In the genomic region with DNA sequence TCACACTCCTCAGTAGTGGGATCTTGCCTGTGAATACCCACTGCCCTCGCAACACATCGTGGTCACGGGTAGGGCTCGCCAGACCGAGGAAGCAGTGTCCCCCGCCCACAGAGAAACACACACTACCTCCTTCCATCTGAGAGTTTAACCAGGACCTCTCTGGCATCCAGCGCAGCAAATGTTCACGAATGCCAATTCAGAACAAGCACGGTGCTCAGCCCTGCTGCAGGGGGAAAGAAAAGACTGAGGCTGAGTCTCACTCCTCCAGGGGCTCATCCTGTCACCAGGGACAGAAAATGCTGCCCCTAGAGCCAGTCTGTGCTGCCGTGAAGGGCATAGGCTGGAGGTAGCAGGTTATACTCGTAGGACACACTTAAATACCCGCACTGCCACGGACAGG, we compare ENCODE assay signal across 15 cellular contexts. TPM values are rescaled to one million over a fixed set of nuclear protein-coding genes. Genes with fewer than 3 reads are reported as not detected.
DNase-seq lines count a peak whose midpoint lies in the region; ATAC-seq and TF ChIP-seq lines count a peak whose summit lies in the region.
"Had no signal": no experiment of that assay in that cellular context is flagged by ENCODE, and none has a peak within 500 bp of the region (broad histone marks: within the 10 kb centered on the region; RNA-seq: fewer than 3 reads in every experiment).

No MANE protein-coding gene starts in this region.

- peaks cover 63% of the 10 kb centered on the region for H3K4me1 Mint-ChIP-seq in nephron progenitor cell

- H3K27ac ChIP-seq in ascending aorta, result peak overlapping the region; percentile 92 to 96
- H3K27ac ChIP-seq in gastroesophageal sphincter, result peak overlapping the region in 3 of 4 donors; percentile 14 to 70 (median 32)
- peak overlapping the region; percentile 86 to 100 for H3K27ac ChIP-seq in tibial artery
- H3K27ac ChIP-seq in effector memory CD4-positive, alpha-beta T cell (ENCODE audit: insufficient read depth, low read length, poor library complexity, severe bottlenecking), result no peak overlapping the region
- H3K27ac ChIP-seq: cardiac muscle cell had no signal

- peaks cover 33 to 93% of the 10 kb centered on the region in 2 donors for H3K4me1 ChIP-seq in ascending aorta
- peaks cover 0 to 40% (median 14%) of the 10 kb centered on the region in 3 donors for H3K4me1 ChIP-seq in gastroesophageal sphincter
- peaks cover 0 to 96% (median 70%) of the 10 kb centered on the region in 4 donors for H3K4me1 ChIP-seq in tibial artery
- no peaks in the 10 kb centered on the region for H3K4me1 ChIP-seq in effector memory CD4-positive, alpha-beta T cell (ENCODE audit: control insufficient read depth, insufficient read depth, low read length, poor library complexity, severe bottlenecking)

- DNase-seq in ascending aorta (ENCODE audit: low spot score in 2 of 2) (no peak), nephron progenitor cell (no peak), tibial artery (no peak), NCI-H748 (lab: John Stamatoyannopoulos, UW; ENCODE audit: unreplicated experiment) (no peak), NCI-H446 treated with DMSO at 0.1 percent for 48 hours (lab: John Stamatoyannopoulos, UW) (no peak)
- no peak for DNase-seq in effector memory CD4-positive, alpha-beta T cell
- DNase-seq: activated CD8-positive, alpha-beta T cell treated with anti-CD3 and anti-CD28 coated beads, Interleukin-2, amount 10 ng/mL, durations not matched to agents 7 days and 5 days; COR-L47; hippocampal formation; kidney glomerular epithelial cell; NCI-H526 had no signal

- 82 to 87% methylated on average over 3 to 11 of the region's 13 CpGs for WGBS in gastroesophageal sphincter (ENCODE audit: low coverage in 1 of 2), 2 donors

- H3K9me3 ChIP-seq in ascending aorta (no peaks in the 10 kb centered on the region), gastroesophageal sphincter (no peaks in the 10 kb centered on the region), tibial artery (no peaks in the 10 kb centered on the region)
- H3K9me3 ChIP-seq in effector memory CD4-positive, alpha-beta T cell (ENCODE audit: control insufficient read depth, low read length), result no peaks in the 10 kb centered on the region

- no peak for ATAC-seq in gastroesophageal sphincter
- ATAC-seq: activated CD8-positive, alpha-beta T cell treated with anti-CD3 and anti-CD28 coated beads, Interleukin-2, amount 10 ng/mL, durations not matched to agents 7 days and 5 days had no signal

- no peaks in the 10 kb centered on the region for H3K36me3 ChIP-seq in ascending aorta
- H3K36me3 ChIP-seq in gastroesophageal sphincter, result no peaks in the 10 kb centered on the region
- no peaks in the 10 kb centered on the region for H3K36me3 ChIP-seq in tibial artery
- H3K36me3 ChIP-seq in effector memory CD4-positive, alpha-beta T cell (ENCODE audit: control insufficient read depth, insufficient read depth, low read length), result no peaks in the 10 kb centered on the region
- H3K36me3 ChIP-seq: cardiac muscle cell had no signal

- H3K9me3 Mint-ChIP-seq in nephron progenitor cell, result no peaks in the 10 kb centered on the region
- H3K9me3 Mint-ChIP-seq: activated T-helper 1 cell treated with anti-CD3 and anti-CD28 coated beads, Interleukin-12 subunit alpha, Interleukin-12 subunit beta, Interleukin-2, Interleukin-4 antibody, amounts not matched to agents 30 ng/mL and 10 ng/mL and 1 ng/mL, durations not matched to agents 14 hours and 24 hours and 36 hours; T-helper 1 cell treated with Interleukin-12 subunit alpha and Interleukin-12 subunit beta and Interleukin-4 antibody, amounts not matched to agents 30 μg/mL and 1 μg/mL, for 36 hours had no signal

- no peaks in the 10 kb centered on the region for H3K36me3 Mint-ChIP-seq in nephron progenitor cell (ENCODE audit: low read depth)

- peak overlapping the region in 1 of 2 donors; percentile 9 for H3K4me3 ChIP-seq in ascending aorta
- no peak overlapping the region for H3K4me3 ChIP-seq in gastroesophageal sphincter
- H3K4me3 ChIP-seq in tibial artery, result no peak overlapping the region
- H3K4me3 ChIP-seq in effector memory CD4-positive, alpha-beta T cell (ENCODE audit: insufficient read depth, low read depth, low read length, poor library complexity, severe bottlenecking), result no peak overlapping the region
- H3K4me3 ChIP-seq: cardiac muscle cell had no signal

- H3K4me3 Mint-ChIP-seq in nephron progenitor cell, result no peak overlapping the region
- H3K4me3 Mint-ChIP-seq: activated CD8-positive, alpha-beta T cell treated with anti-CD3 and anti-CD28 coated beads, Interleukin-2, amount 10 ng/mL, durations not matched to agents 7 days and 5 days; activated T-helper 1 cell treated with anti-CD3 and anti-CD28 coated beads, Interleukin-12 subunit alpha, Interleukin-12 subunit beta, Interleukin-2, Interleukin-4 antibody, amounts not matched to agents 30 ng/mL and 10 ng/mL and 1 ng/mL, durations not matched to agents 14 hours and 24 hours and 36 hours; T-helper 1 cell treated with Interleukin-12 subunit alpha and Interleukin-12 subunit beta and Interleukin-4 antibody, amounts not matched to agents 30 μg/mL and 1 μg/mL, for 36 hours had no signal

- TF ChIP-seq CTCF in ascending aorta (IDR thresholded peaks at IDR 0.05) (no peak), gastroesophageal sphincter (IDR thresholded peaks at IDR 0.05) (no peak), nephron progenitor cell (IDR thresholded peaks at IDR 0.05) (no peak), tibial artery (IDR thresholded peaks at IDR 0.05) (no peak)

- H3K27me3 Mint-ChIP-seq in nephron progenitor cell (ENCODE audit: low read depth, poor library complexity), result no peaks in the 10 kb centered on the region

- peak overlapping the region; percentile 70 for H3K27ac Mint-ChIP-seq in nephron progenitor cell
- H3K27ac Mint-ChIP-seq: activated CD8-positive, alpha-beta T cell treated with anti-CD3 and anti-CD28 coated beads, Interleukin-2, amount 10 ng/mL, durations not matched to agents 7 days and 5 days; activated T-helper 1 cell treated with anti-CD3 and anti-CD28 coated beads, Interleukin-12 subunit alpha, Interleukin-12 subunit beta, Interleukin-2, Interleukin-4 antibody, amounts not matched to agents 30 ng/mL and 10 ng/mL and 1 ng/mL, durations not matched to agents 14 hours and 24 hours and 36 hours; T-helper 1 cell treated with Interleukin-12 subunit alpha and Interleukin-12 subunit beta and Interleukin-4 antibody, amounts not matched to agents 30 μg/mL and 1 μg/mL, for 36 hours had no signal

- no peak for TF ChIP-seq EP300 in gastroesophageal sphincter (IDR thresholded peaks at IDR 0.05)

- H3K27me3 ChIP-seq in ascending aorta, result no peaks in the 10 kb centered on the region
- no peaks in the 10 kb centered on the region for H3K27me3 ChIP-seq in gastroesophageal sphincter
- H3K27me3 ChIP-seq in tibial artery, result no peaks in the 10 kb centered on the region
- no peaks in the 10 kb centered on the region for H3K27me3 ChIP-seq in effector memory CD4-positive, alpha-beta T cell (replicated peaks; ENCODE audit: control insufficient read depth, insufficient read depth, low read length, poor library complexity, severe bottlenecking)
- H3K27me3 ChIP-seq: cardiac muscle cell had no signal

- TF ChIP-seq POLR2A in gastroesophageal sphincter (IDR thresholded peaks at IDR 0.05), result no peak

- intact Hi-C loops in ascending aorta (cut with DNase I) (loop anchor here (10.0 kb wide), 1 partner anchor 453 kb away; no protein-coding TSS in a partner anchor), tibial artery (cut with DNase I; ENCODE audit: low total_unique reads) (no loop called here)

RNA-seq across cellular contexts. Expression of gene SYNPO, which starts 42.4 kb away (rescaled TPM):
- total RNA-seq in ascending aorta (128 TPM), gastroesophageal sphincter (10 to 100 TPM; 31.6 to 50.5 (median 37.4) TPM)
- total RNA-seq: activated T-helper 1 cell treated with anti-CD3 and anti-CD28 coated beads, Interleukin-12 subunit alpha, Interleukin-12 subunit beta, Interleukin-2, Interleukin-4 antibody, amounts not matched to agents 30 ng/mL and 10 ng/mL and 1 ng/mL, durations not matched to agents 14 hours and 24 hours and 36 hours had no signal
